24 cellular contexts compared by ENCODE assay signal in genomic region chr17:2331303-2331702, GRCh38.
"Had no signal": no experiment of that assay in that cellular context is flagged by ENCODE, and none has a peak within 500 bp of the region (broad histone marks: within the 10 kb centered on the region; RNA-seq: fewer than 3 reads in every experiment).

No MANE protein-coding gene starts in this region.

- H3K27ac Mint-ChIP-seq: immature natural killer cell; memory B cell; mesothelial cell of epicardium; natural killer cell; stimulated activated effector memory CD8-positive, alpha-beta T cell treated with anti-CD3 and anti-CD28 coated beads, Interleukin-12 subunit alpha, Interleukin-12 subunit beta, amount 100 ng/mL, for 72 hours; stimulated activated naive CD8-positive, alpha-beta T cell treated with anti-CD3 and anti-CD28 coated beads, Interleukin-15, Interleukin-2, amounts not matched to agents 100 ng/mL and 50 ng/mL, for 24 hours had no signal

- H3K36me3 ChIP-seq: ovary had no signal

- H3K27me3 ChIP-seq: esophagus squamous epithelium, foreskin keratinocyte, ovary, right atrium auricular region, tibial artery, upper lobe of left lung, vagina had no signal

- H3K27ac ChIP-seq: epithelial cell of prostate, esophagus squamous epithelium, foreskin keratinocyte, left ventricle myocardium inferior, lower lobe of right lung, ovary, right atrium auricular region, tibial artery, upper lobe of left lung, vagina had no signal

- H3K4me1 ChIP-seq: foreskin keratinocyte had no signal

- H3K9me3 ChIP-seq: esophagus squamous epithelium, left ventricle myocardium inferior, lower lobe of right lung, ovary, right atrium auricular region, tibial artery, upper lobe of left lung, vagina had no signal

- H3K4me1 Mint-ChIP-seq: stimulated activated effector memory CD8-positive, alpha-beta T cell treated with anti-CD3 and anti-CD28 coated beads, Interleukin-12 subunit alpha, Interleukin-12 subunit beta, amount 100 ng/mL, for 72 hours had no signal

- H3K9me3 Mint-ChIP-seq: immature natural killer cell; memory B cell; mesothelial cell of epicardium; natural killer cell; neural crest cell; stimulated activated effector memory CD8-positive, alpha-beta T cell treated with anti-CD3 and anti-CD28 coated beads, Interleukin-12 subunit alpha, Interleukin-12 subunit beta, amount 100 ng/mL, for 72 hours; stimulated activated naive CD8-positive, alpha-beta T cell treated with anti-CD3 and anti-CD28 coated beads, Interleukin-15, Interleukin-2, amounts not matched to agents 100 ng/mL and 50 ng/mL, for 24 hours had no signal

- FAIRE-seq: kidney, small intestine had no signal

- ATAC-seq: foreskin keratinocyte; left cardiac atrium; lower lobe of right lung; natural killer cell; stimulated activated effector memory CD8-positive, alpha-beta T cell treated with anti-CD3 and anti-CD28 coated beads, Interleukin-12 subunit alpha, Interleukin-12 subunit beta, amount 100 ng/mL, for 72 hours had no signal

- H3K36me3 Mint-ChIP-seq: natural killer cell; stimulated activated effector memory CD8-positive, alpha-beta T cell treated with anti-CD3 and anti-CD28 coated beads, Interleukin-12 subunit alpha, Interleukin-12 subunit beta, amount 100 ng/mL, for 72 hours had no signal

- H3K4me3 ChIP-seq: esophagus squamous epithelium, left ventricle myocardium inferior, lower lobe of right lung, ovary, right atrium auricular region, tibial artery, upper lobe of left lung, vagina had no signal

- H3K4me3 Mint-ChIP-seq: immature natural killer cell; memory B cell; mesothelial cell of epicardium; natural killer cell; neural crest cell; stimulated activated effector memory CD8-positive, alpha-beta T cell treated with anti-CD3 and anti-CD28 coated beads, Interleukin-12 subunit alpha, Interleukin-12 subunit beta, amount 100 ng/mL, for 72 hours; stimulated activated naive CD8-positive, alpha-beta T cell treated with anti-CD3 and anti-CD28 coated beads, Interleukin-15, Interleukin-2, amounts not matched to agents 100 ng/mL and 50 ng/mL, for 24 hours had no signal

- H3K27me3 Mint-ChIP-seq: memory B cell; stimulated activated naive CD8-positive, alpha-beta T cell treated with anti-CD3 and anti-CD28 coated beads, Interleukin-15, Interleukin-2, amounts not matched to agents 100 ng/mL and 50 ng/mL, for 24 hours had no signal

- DNase-seq: effector memory CD4-positive, alpha-beta T cell; esophagus squamous epithelium; foreskin keratinocyte; immature natural killer cell; kidney; left cardiac atrium; left ventricle myocardium inferior; lower lobe of right lung; natural killer cell; ovary; small intestine; stimulated activated CD4-positive, alpha-beta T cell treated with anti-CD3 and anti-CD28 coated beads, Interleukin-12 subunit alpha, Interleukin-12 subunit beta, amount 100 ng/mL, for 4 hours; stimulated activated CD4-positive, alpha-beta T cell treated with anti-CD3 and anti-CD28 coated beads, Interleukin-2, amount 100 ng/mL, for 48 hours; stimulated activated CD8-positive, alpha-beta memory T cell treated with anti-CD3 and anti-CD28 coated beads, Interleukin-4, amount 100 ng/mL, for 48 hours; tibial artery; upper lobe of left lung had no signal
